ENCODE assay signal across 8 cellular contexts in the genomic region with DNA sequence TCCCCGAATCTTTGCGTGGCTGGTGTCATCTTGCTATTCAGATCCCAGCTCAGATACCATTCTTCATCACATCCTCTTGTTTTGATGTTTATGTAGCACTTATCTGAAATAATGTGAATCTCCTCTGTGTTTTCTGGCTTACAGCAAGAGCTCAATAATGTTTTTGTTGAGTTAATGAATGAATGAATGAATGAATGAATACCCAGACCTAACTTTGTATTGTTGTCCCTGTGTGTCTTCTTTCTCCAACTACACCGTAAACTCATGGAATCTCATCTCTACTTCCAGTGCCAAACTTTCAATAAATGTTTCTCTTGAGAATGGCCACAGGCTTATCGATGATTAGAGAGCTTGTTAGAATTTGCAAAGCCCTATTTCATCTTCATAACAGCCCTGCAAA.
"Had no signal": no experiment of that assay in that cellular context is flagged by ENCODE, and none has a peak within 500 bp of the region (broad histone marks: within the 10 kb centered on the region; RNA-seq: fewer than 3 reads in every experiment).

No MANE protein-coding gene starts in this region.

- H3K4me2 ChIP-seq: KMS-11 had no signal

- H3K4me1 ChIP-seq: HAP-1 had no signal

- H3K4me3 ChIP-seq: HAP-1 had no signal

- H3K36me3 ChIP-seq: HAP-1 had no signal

- H3K9me3 ChIP-seq: HAP-1 had no signal

- H3K27ac ChIP-seq: KMS-11 had no signal

- DNase-seq: GOT3, H7, IMR-90, KBM-7 had no signal

- H3K9ac ChIP-seq: KMS-11 had no signal

- ATAC-seq: HCT116 had no signal

- FAIRE-seq: HTR-8/SVneo had no signal
